Comparison of ENCODE assay signal across 8 cellular contexts in genomic region chr1:156054500-156055342, GRCh38. TPM values are rescaled to one million over a fixed set of nuclear protein-coding genes. Genes with fewer than 3 reads are reported as not detected.
DNase-seq lines count a peak whose midpoint lies in the region; ATAC-seq and TF ChIP-seq lines count a peak whose summit lies in the region.

Gene LAMTOR2 (plus strand): TSS chr1:156054782. CDS start chr1:156054890, 108 bp downstream.

- H2AFZ ChIP-seq in osteoblast (ENCODE audit: low read length) = peak within 1 kb of the TSS; percentile 98

- no peaks in the 10 kb centered on the region for H3K9me3 Mint-ChIP-seq in activated naive CD4-positive, alpha-beta T cell treated with anti-CD3 and anti-CD28 coated beads, Interleukin-2, amount 50 U/mL, for 72 hours

- H3K27ac ChIP-seq in osteoblast (ENCODE audit: low read depth, low read length) (peak within 1 kb of the TSS; percentile 75), thoracic aorta (peak within 1 kb of the TSS; percentile 84 to 85)

- peak within 1 kb of the TSS; percentile 97 for H3K4me2 ChIP-seq in osteoblast (ENCODE audit: insufficient read depth, low read length)

- H3K36me3 ChIP-seq in GM06990 (ENCODE audit: control insufficient read depth, insufficient read depth, low read length) = peaks cover 6% of the 10 kb centered on the region
- peaks cover 21% of the 10 kb centered on the region for H3K36me3 ChIP-seq in osteoblast (ENCODE audit: insufficient read depth, low read length)
- peaks cover 12% of the 10 kb centered on the region for H3K36me3 ChIP-seq in thoracic aorta

- H4K20me1 ChIP-seq in osteoblast (ENCODE audit: insufficient read depth, low read length) = peaks cover 10% of the 10 kb centered on the region

- H3K27me3 ChIP-seq in GM06990 (replicated peaks; ENCODE audit: control insufficient read depth, insufficient read depth, low read length) (no peaks in the 10 kb centered on the region), osteoblast (ENCODE audit: insufficient read depth, low read length) (no peaks in the 10 kb centered on the region), thoracic aorta (replicated peaks; ENCODE audit: insufficient read depth) (no peaks in the 10 kb centered on the region)

- H3K79me2 ChIP-seq in osteoblast (ENCODE audit: insufficient read depth, low read length) = peaks cover 33% of the 10 kb centered on the region

- ATAC-seq in HG02610 (IDR thresholded peaks at IDR 0.05; ENCODE audit: unreplicated experiment) (peak; percentile 75), thoracic aorta (ENCODE audit: insufficient number of reproducible peaks, low FRiP score, low read depth) (peak; percentile 93)
- peak; percentile 73 to 82 for ATAC-seq in activated naive CD4-positive, alpha-beta T cell treated with anti-CD3 and anti-CD28 coated beads, Interleukin-2, amount 50 U/mL, for 72 hours

- peak; percentile 1 for TF ChIP-seq CTCF in GM06990 (IDR thresholded peaks at IDR 0.05; ENCODE audit: insufficient read depth, low read length, poor library complexity, severe bottlenecking)
- TF ChIP-seq CTCF in osteoblast (IDR thresholded peaks at IDR 0.05; ENCODE audit: extremely low read depth, low read depth, low read length) = no peak
- peak; percentile 6 for TF ChIP-seq CTCF in thoracic aorta (IDR thresholded peaks at IDR 0.05)

- peaks cover 19% of the 10 kb centered on the region for H3K4me1 ChIP-seq in osteoblast (ENCODE audit: insufficient read depth, low read length)
- peaks cover 8 to 16% of the 10 kb centered on the region in 2 donors for H3K4me1 ChIP-seq in thoracic aorta (ENCODE audit: control insufficient read depth in 1 of 2, low read depth in 2 of 2)

- H3K36me3 Mint-ChIP-seq in activated naive CD4-positive, alpha-beta T cell treated with anti-CD3 and anti-CD28 coated beads, Interleukin-2, amount 50 U/mL, for 72 hours = peaks cover 0 to 17% of the 10 kb centered on the region in 2 donors

- H3K4me3 ChIP-seq in GM06990 (replicated peaks; ENCODE audit: low read depth, low read length) (peak within 1 kb of the TSS; percentile 99), osteoblast (ENCODE audit: insufficient read depth, low read length) (peak within 1 kb of the TSS; percentile 99), thoracic aorta (peak within 1 kb of the TSS; percentile 88)

- peak; percentile 92 for DNase-seq in GM06990 (ENCODE audit: extremely low read depth, insufficient read length)
- DNase-seq in NCI-H1092 treated with DMSO at 0.1 percent for 48 hours (lab: John Stamatoyannopoulos, UW) = peak; percentile 99
- DNase-seq in SKM-1 (lab: John Stamatoyannopoulos, UW; ENCODE audit: unreplicated experiment) = peak; percentile 99
- DNase-seq in activated naive CD4-positive, alpha-beta T cell treated with anti-CD3 and anti-CD28 coated beads, Interleukin-2, amount 50 U/mL, for 72 hours (ENCODE audit: low spot score in 2 of 2) = peak; percentile 89 to 95
- DNase-seq in glomerular visceral epithelial cell (ENCODE audit: extremely low spot score) = peak; percentile 97
- peak; percentile 99 for DNase-seq in osteoblast (ENCODE audit: insufficient read length, low spot score, missing footprints)
- DNase-seq in thoracic aorta (ENCODE audit: low spot score) = peak; percentile 98

- peak within 1 kb of the TSS; percentile 95 for H3K27ac Mint-ChIP-seq in activated naive CD4-positive, alpha-beta T cell treated with anti-CD3 and anti-CD28 coated beads, Interleukin-2, amount 50 U/mL, for 72 hours

- H3K9me3 ChIP-seq in osteoblast (ENCODE audit: low read depth, low read length) = no peaks in the 10 kb centered on the region
- H3K9me3 ChIP-seq in thoracic aorta = no peaks in the 10 kb centered on the region

RNA-seq across cellular contexts. Expression of gene LAMTOR2, which starts in this region (rescaled TPM):
- 10 to 100 TPM; 36.0 to 51.7 TPM for total RNA-seq in activated naive CD4-positive, alpha-beta T cell treated with anti-CD3 and anti-CD28 coated beads, Interleukin-2, amount 50 U/mL, for 72 hours
- total RNA-seq in osteoblast = 36.6 and 40.1 TPM in 2 replicates
- total RNA-seq in thoracic aorta = 10 to 100 TPM; 26.4 to 37.0 TPM

Comparison
In these comparisons a context has a peak if more than half of its experiments do, and no peak if none do; other contexts are left out.
1. Peak in every context shown above with its lines: DNase-seq, ATAC-seq, H3K4me3 ChIP-seq and H3K27ac ChIP-seq.